8 cellular contexts compared by ENCODE assay signal in the genomic region with DNA sequence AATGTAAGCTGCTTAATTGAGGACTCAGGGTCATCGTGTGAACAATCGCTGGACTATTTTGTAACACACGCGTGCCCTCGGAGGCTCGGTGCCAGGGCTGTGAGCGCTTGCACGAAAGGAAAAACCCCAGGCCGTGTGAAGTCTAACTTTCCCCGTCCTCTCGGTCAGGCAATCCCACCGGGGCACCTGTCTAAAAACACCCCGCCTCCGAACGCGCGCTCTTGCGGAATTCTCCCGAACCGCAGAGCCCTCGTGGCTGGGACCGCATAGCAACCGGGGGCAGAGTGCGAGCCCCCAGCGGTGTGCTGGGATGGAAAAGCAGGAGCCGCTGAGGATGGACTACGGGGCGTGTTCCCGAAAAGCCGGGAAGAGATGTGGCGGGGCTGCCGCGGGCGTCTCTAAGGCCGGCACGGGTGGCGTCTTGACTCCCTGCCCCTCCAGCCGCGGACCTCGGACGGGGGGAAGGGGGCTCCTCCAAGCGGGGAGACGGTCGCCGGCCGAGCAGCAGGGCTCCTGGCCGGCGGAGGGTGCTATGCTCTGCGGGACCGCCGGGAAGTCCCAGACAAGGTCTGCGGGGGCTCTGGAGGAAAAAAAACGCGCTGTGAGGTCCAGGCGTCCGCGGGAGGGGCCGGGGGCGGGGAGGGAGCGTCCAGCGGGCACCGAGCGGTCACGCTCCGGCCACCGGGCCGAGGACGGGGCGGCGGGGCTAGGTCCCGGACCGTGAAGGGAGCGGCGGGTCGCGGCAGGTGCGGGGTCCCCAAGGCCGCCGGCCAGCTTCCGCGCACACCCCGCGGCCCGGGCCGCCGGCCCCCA. TPM values are rescaled to one million over a fixed set of nuclear protein-coding genes. Genes with fewer than 3 reads are reported as not detected.
DNase-seq lines count a peak whose midpoint lies in the region; ATAC-seq and TF ChIP-seq lines count a peak whose summit lies in the region.

No MANE protein-coding gene starts in this region.

- intact Hi-C loops in tibial artery (cut with DNase I; ENCODE audit: low total_unique reads), result loop anchor here (5.0 kb wide), 2 partner anchors 88 to 108 kb away; no protein-coding TSS in a partner anchor

- peak overlapping the region; percentile 99 for H3K27ac Mint-ChIP-seq in activated T-helper 17 cell treated with anti-CD3 and anti-CD28 coated beads, Interleukin-2, amount 50 U/mL, for 72 hours
- H3K27ac Mint-ChIP-seq in neural progenitor cell, result no peak overlapping the region

- peak overlapping the region; percentile 90 for H3K4me3 Mint-ChIP-seq in activated T-helper 17 cell treated with anti-CD3 and anti-CD28 coated beads, Interleukin-2, amount 50 U/mL, for 72 hours
- peak overlapping the region; percentile 89 for H3K4me3 Mint-ChIP-seq in neural progenitor cell

- H3F3A ChIP-seq in neural progenitor cell (ENCODE audit: low read depth), result peaks cover 2% of the 10 kb centered on the region

- peaks cover 22% of the 10 kb centered on the region for H3K27me3 ChIP-seq in neural progenitor cell
- H3K27me3 ChIP-seq in tibial artery, result no peaks in the 10 kb centered on the region

- H3K4me2 ChIP-seq in neural progenitor cell, result peak overlapping the region; percentile 92

- no peaks in the 10 kb centered on the region for H3K9me3 Mint-ChIP-seq in activated T-helper 17 cell treated with anti-CD3 and anti-CD28 coated beads, Interleukin-2, amount 50 U/mL, for 72 hours
- H3K9me3 Mint-ChIP-seq in neural progenitor cell, result peaks cover 2% of the 10 kb centered on the region

- H3K4me3 ChIP-seq in GM12875 (ENCODE audit: low read depth, low read length), result peak overlapping the region; percentile 95
- peak overlapping the region; percentile 72 for H3K4me3 ChIP-seq in fibroblast of pulmonary artery (replicated peaks; ENCODE audit: low read depth, low read length)
- peak overlapping the region; percentile 89 for H3K4me3 ChIP-seq in neural progenitor cell
- H3K4me3 ChIP-seq in tibial artery, result peak overlapping the region; percentile 88 to 89

- H3K27me3 Mint-ChIP-seq in activated T-helper 17 cell treated with anti-CD3 and anti-CD28 coated beads, Interleukin-2, amount 50 U/mL, for 72 hours, result no peaks in the 10 kb centered on the region
- H3K27me3 Mint-ChIP-seq in neural progenitor cell (ENCODE audit: insufficient read depth, low read depth), result peaks cover 10% of the 10 kb centered on the region

- H3K9me3 ChIP-seq in neural progenitor cell (ENCODE audit: low read depth), result no peaks in the 10 kb centered on the region
- no peaks in the 10 kb centered on the region for H3K9me3 ChIP-seq in tibial artery

- H3K27ac ChIP-seq in neural progenitor cell, result peak overlapping the region; percentile 90
- H3K27ac ChIP-seq in tibial artery, result peak overlapping the region; percentile 91 to 99

- peaks cover 55% of the 10 kb centered on the region for H3K79me2 ChIP-seq in neural progenitor cell (ENCODE audit: low read depth)

- TF ChIP-seq CTCF in GM12875 (IDR thresholded peaks at IDR 0.05; ENCODE audit: borderline replicate concordance, insufficient read depth, low read depth, low read length), result peak; percentile 33; the same call in 1 of the 2 replicates
- TF ChIP-seq CTCF in fibroblast of pulmonary artery (IDR thresholded peaks at IDR 0.05; ENCODE audit: low read length, missing control alignments), result no peak
- TF ChIP-seq CTCF in neural progenitor cell (IDR thresholded peaks at IDR 0.05), result peak; percentile 17
- TF ChIP-seq CTCF in tibial artery (IDR thresholded peaks at IDR 0.05), result peak in 1 of 2 experiments; percentile 11

- peaks cover 55% of the 10 kb centered on the region for H4K20me1 ChIP-seq in neural progenitor cell (ENCODE audit: low read depth)

- peaks cover 47% of the 10 kb centered on the region for H3K36me3 Mint-ChIP-seq in activated T-helper 17 cell treated with anti-CD3 and anti-CD28 coated beads, Interleukin-2, amount 50 U/mL, for 72 hours (ENCODE audit: low read depth)
- H3K36me3 Mint-ChIP-seq in neural progenitor cell, result peaks cover 17% of the 10 kb centered on the region

- H3K4me1 ChIP-seq in neural progenitor cell, result peaks cover 9% of the 10 kb centered on the region
- H3K4me1 ChIP-seq in tibial artery, result peaks cover 0 to 13% (median 6%) of the 10 kb centered on the region in 4 donors

- H3K9ac ChIP-seq in neural progenitor cell, result peak overlapping the region; percentile 70

- H3K4me1 Mint-ChIP-seq in activated T-helper 17 cell treated with anti-CD3 and anti-CD28 coated beads, Interleukin-2, amount 50 U/mL, for 72 hours, result peaks cover 28% of the 10 kb centered on the region
- H3K4me1 Mint-ChIP-seq in neural progenitor cell, result peaks cover 11% of the 10 kb centered on the region

- peak; percentile 20 for ATAC-seq in HG02973 (IDR thresholded peaks at IDR 0.05; ENCODE audit: unreplicated experiment)
- peak; percentile 28 for ATAC-seq in activated T-helper 17 cell treated with anti-CD3 and anti-CD28 coated beads, Interleukin-2, amount 50 U/mL, for 72 hours (replicated peaks)

- H3K36me3 ChIP-seq in neural progenitor cell (no peaks in the 10 kb centered on the region), tibial artery (no peaks in the 10 kb centered on the region)

- peak overlapping the region; percentile 88 for H2AFZ ChIP-seq in neural progenitor cell (replicated peaks)

- DNase-seq in A172 (ENCODE audit: low spot score) (peak; percentile 41), OCI-M2 (lab: John Stamatoyannopoulos, UW; ENCODE audit: unreplicated experiment) (peak; percentile 77), fibroblast of pulmonary artery (ENCODE audit: low read depth) (peak; percentile 57), neural progenitor cell (ENCODE audit: low spot score) (peak; percentile 78), tibial artery (peak; percentile 38 to 80)

RNA-seq across cellular contexts. Expression of a gene that starts 0.9 kb away (rescaled TPM):
- 13.6 and 15.2 TPM in 2 replicates for total RNA-seq in A172 (2014; rRNA removed; shearing (Covaris generic))
- 10 to 100 TPM; 18.5 to 37.2 TPM for total RNA-seq in activated T-helper 17 cell treated with anti-CD3 and anti-CD28 coated beads, Interleukin-2, amount 50 U/mL, for 72 hours
- total RNA-seq in neural progenitor cell (ENCODE audit: low replicate concordance), result 24.2 and 25.3 TPM in 2 replicates

RNA-seq across cellular contexts. Expression of a gene that starts 55.4 kb away (rescaled TPM):
- total RNA-seq in A172 (2014; rRNA removed; shearing (Covaris generic)), result 19.7 and 31.4 TPM in 2 replicates
- 1 to 10 TPM; 4.6 to 8.2 TPM for total RNA-seq in activated T-helper 17 cell treated with anti-CD3 and anti-CD28 coated beads, Interleukin-2, amount 50 U/mL, for 72 hours
- 15.3 and 19.6 TPM in 2 replicates for total RNA-seq in neural progenitor cell (ENCODE audit: low replicate concordance)

Comparison
In these comparisons a context has a peak if more than half of its experiments do, and no peak if none do; other contexts are left out.
1. Peak in every context shown above with its lines: DNase-seq, ATAC-seq, H3K4me3 ChIP-seq and H3K27ac ChIP-seq.